In genomic region chr6:161215193-161215592, GRCh38 we compare ENCODE assay signal across 15 cellular contexts. TPM values are rescaled to one million over a fixed set of nuclear protein-coding genes. Genes with fewer than 3 reads are reported as not detected.
A peak's percentile ranks its signal among the peaks of the same experiment; 100 is the strongest.
DNase-seq lines count a peak whose midpoint lies in the region; ATAC-seq and TF ChIP-seq lines count a peak whose summit lies in the region.
"Had no signal": no experiment of that assay in that cellular context is flagged by ENCODE, and none has a peak within 500 bp of the region (broad histone marks: within the 10 kb centered on the region; RNA-seq: fewer than 3 reads in every experiment).

No MANE protein-coding gene starts in this region.

- peak overlapping the region; percentile 91 for H3K27ac ChIP-seq in brain microvascular endothelial cell
- H3K27ac ChIP-seq: right lobe of liver, tibial artery had no signal

- DNase-seq in AG08395 (ENCODE audit: low spot score) (peak; percentile 82), M059J (ENCODE audit: low read depth) (peak; percentile 95), brain microvascular endothelial cell (peak; percentile 99), iris pigment epithelial cell (ENCODE audit: low read depth) (peak; percentile 100), DMS79 treated with DMSO at 0.1 percent for 48 hours (lab: John Stamatoyannopoulos, UW) (no peak)
- DNase-seq: activated CD8-positive, alpha-beta T cell treated with anti-CD3 and anti-CD28 coated beads for 36 hours; activated naive CD4-positive, alpha-beta T cell treated with anti-CD3 and anti-CD28 coated beads, Interleukin-2, amount 10 ng/mL, durations not matched to agents 7 days and 5 days; BE2C; NCI-H1417 treated with DMSO at 0.1 percent for 48 hours; right lobe of liver; SW 1271; tibial artery had no signal

- no peak for TF ChIP-seq CTCF in brain microvascular endothelial cell (IDR thresholded peaks at IDR 0.05; ENCODE audit: low read depth, low read length, missing control alignments)

- H3K36me3 ChIP-seq in brain microvascular endothelial cell (replicated peaks) = no peaks in the 10 kb centered on the region
- H3K36me3 ChIP-seq: BE2C, right lobe of liver had no signal

- in situ Hi-C loops in brain microvascular endothelial cell (cut with HindIII; ENCODE audit: low pct_ligation_motif_present, low sequenced_read_pairs) = no loop called here

- ATAC-seq in HG02642 (IDR thresholded peaks at IDR 0.05; ENCODE audit: poor library complexity, unreplicated experiment) (no peak), HG03565 (IDR thresholded peaks at IDR 0.05; ENCODE audit: unreplicated experiment) (no peak), GM19351 (IDR thresholded peaks at IDR 0.05; ENCODE audit: unreplicated experiment) (no peak)
- ATAC-seq: activated CD8-positive, alpha-beta T cell treated with anti-CD3 and anti-CD28 coated beads for 36 hours had no signal

- no peaks in the 10 kb centered on the region for H3K27me3 ChIP-seq in brain microvascular endothelial cell (replicated peaks)
- H3K27me3 ChIP-seq: BE2C, right lobe of liver, tibial artery had no signal

- H3K4me3 ChIP-seq in brain microvascular endothelial cell (ENCODE audit: low read depth, low read length) = no peak overlapping the region
- H3K4me3 ChIP-seq: right lobe of liver, tibial artery had no signal

RNA-seq across cellular contexts. Expression of gene AGPAT4, which starts 58.7 kb away (rescaled TPM):
- 12.0 and 20.5 TPM in 2 replicates for total RNA-seq in M059J (2014; rRNA removed; shearing (Covaris generic))
